Comparison of ENCODE assay signal across 20 cellular contexts in the genomic region with DNA sequence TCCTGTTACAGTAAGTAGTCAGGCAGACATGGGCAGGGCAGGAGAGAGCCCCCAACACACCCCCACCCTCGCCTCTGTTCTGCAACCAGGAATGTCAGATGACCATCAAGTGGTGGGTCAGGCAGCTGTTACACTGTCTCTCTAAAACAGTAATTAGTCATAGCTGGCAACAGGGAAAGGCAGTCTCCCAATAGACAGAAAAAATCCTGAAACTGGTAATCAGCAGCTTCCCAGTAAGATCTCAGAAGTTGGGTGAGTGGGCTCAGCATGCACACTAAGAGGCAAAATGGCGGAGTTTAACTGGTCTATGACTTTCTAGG.
"Had no signal": no experiment of that assay in that cellular context is flagged by ENCODE, and none has a peak within 500 bp of the region (broad histone marks: within the 10 kb centered on the region; RNA-seq: fewer than 3 reads in every experiment).

No MANE protein-coding gene starts in this region.

- H3K27ac ChIP-seq: dorsolateral prefrontal cortex, gastroesophageal sphincter, hepatocyte, neural progenitor cell, ovary, tibial artery, upper lobe of left lung, uterus had no signal

- H3K79me2 ChIP-seq: hepatocyte had no signal

- H3K4me1 ChIP-seq: gastroesophageal sphincter, neural progenitor cell, tibial artery, upper lobe of left lung, uterus had no signal

- H2AFZ ChIP-seq: hepatocyte, neural progenitor cell had no signal

- H3K4me3 ChIP-seq: dorsolateral prefrontal cortex, gastroesophageal sphincter, hepatocyte, neural progenitor cell, ovary, tibial artery, upper lobe of left lung, uterus had no signal

- H3K4me2 ChIP-seq: hepatocyte, neural progenitor cell had no signal

- H3K9me3 Mint-ChIP-seq: natural killer cell had no signal

- H3K4me1 Mint-ChIP-seq: natural killer cell had no signal

- H3K27me3 ChIP-seq: dorsolateral prefrontal cortex, hepatocyte, neural progenitor cell, ovary, tibial artery, upper lobe of left lung, uterus had no signal

- H3K4me3 Mint-ChIP-seq: natural killer cell; neural progenitor cell; stimulated activated memory B cell treated with anti-CD40 and anti-IgM and Interleukin-4, amounts not matched to agents 10 μg/mL and 1 μg/mL and 100 μg/mL, for 72 hours; stimulated activated naive CD8-positive, alpha-beta T cell treated with anti-CD3 and anti-CD28 coated beads, Interleukin-15, Interleukin-2, amounts not matched to agents 100 ng/mL and 50 ng/mL, for 24 hours had no signal

- H3K9ac ChIP-seq: neural progenitor cell had no signal

- FAIRE-seq: kidney had no signal

- H3K9me3 ChIP-seq: ovary, upper lobe of left lung, uterus had no signal

- ATAC-seq: gastroesophageal sphincter, left colon, natural killer cell, right cardiac atrium had no signal

- H3K27ac Mint-ChIP-seq: natural killer cell; neural progenitor cell; stimulated activated memory B cell treated with anti-CD40 and anti-IgM and Interleukin-4, amounts not matched to agents 10 μg/mL and 1 μg/mL and 100 μg/mL, for 72 hours; stimulated activated naive CD8-positive, alpha-beta T cell treated with anti-CD3 and anti-CD28 coated beads, Interleukin-15, Interleukin-2, amounts not matched to agents 100 ng/mL and 50 ng/mL, for 24 hours had no signal

- H3K36me3 Mint-ChIP-seq: natural killer cell, neural progenitor cell had no signal

- H3K36me3 ChIP-seq: gastroesophageal sphincter, neural progenitor cell, ovary, tibial artery, upper lobe of left lung, uterus had no signal

- DNase-seq: cortex of kidney; dorsolateral prefrontal cortex; effector CD8-positive, alpha-beta T cell; head of caudate nucleus; left colon; mammary epithelial cell; natural killer cell; nucleus accumbens; ovary; right cardiac atrium; stimulated activated CD4-positive, alpha-beta T cell treated with anti-CD3 and anti-CD28 coated beads, Interleukin-4, amount 100 ng/mL, for 24 hours; tibial artery; upper lobe of left lung; uterus had no signal
